20 cellular contexts compared by ENCODE assay signal in genomic region chr13:39106216-39106995, GRCh38.
DNase-seq lines count a peak whose midpoint lies in the region; ATAC-seq, FAIRE-seq and TF ChIP-seq lines count a peak whose summit lies in the region.
"Had no signal": no experiment of that assay in that cellular context is flagged by ENCODE, and none has a peak within 500 bp of the region (broad histone marks: within the 10 kb centered on the region; RNA-seq: fewer than 3 reads in every experiment).

No MANE protein-coding gene starts in this region.

- H3K27ac ChIP-seq in substantia nigra (ENCODE audit: low read depth, low read length, poor library complexity, severe bottlenecking): peak overlapping the region; percentile 48
- H3K27ac ChIP-seq: epithelial cell of prostate, pancreas, stomach had no signal

- FAIRE-seq in HTR-8/SVneo (lab: Jason Lieb, UNC): no peak
- FAIRE-seq in urothelium cell line (lab: Jason Lieb, UNC): no peak
- FAIRE-seq: pancreas had no signal

- DNase-seq in NCI-H2029 treated with DMSO at 0.1 percent for 48 hours (lab: John Stamatoyannopoulos, UW) (peak; percentile 2), NCI-H2029 (lab: John Stamatoyannopoulos, UW) (no peak), NCI-H2107 treated with DMSO at 0.1 percent for 48 hours (lab: John Stamatoyannopoulos, UW; ENCODE audit: unreplicated experiment) (peak; percentile 98), astrocyte of the spinal cord (ENCODE audit: low read depth, low spot score) (peak; percentile 0), substantia nigra (lab: John Stamatoyannopoulos, UW) (peak in 2 of 49 donors; percentile 32 to 82), HTR-8/SVneo (ENCODE audit: insufficient read length, low spot score) (no peak), urothelium cell line (ENCODE audit: low spot score) (no peak)
- DNase-seq: 8988T; activated CD4-positive, CD25-positive, alpha-beta regulatory T cell treated with anti-CD3 and anti-CD28 coated beads, Interleukin-2, amount 50 U/mL, for 72 hours; activated naive CD8-positive, alpha-beta T cell treated with anti-CD3 and anti-CD28 coated beads, Interleukin-2, amount 10 ng/mL, durations not matched to agents 7 days and 5 days; CD4-positive, alpha-beta memory T cell; central memory CD4-positive, alpha-beta T cell; islet precursor cell; midbrain; stomach; T-cell had no signal

- ATAC-seq in GM19023 (IDR thresholded peaks at IDR 0.05; ENCODE audit: unreplicated experiment): no peak
- ATAC-seq: pancreas, T-cell had no signal

- no peak for TF ChIP-seq CTCF in astrocyte of the spinal cord (IDR thresholded peaks at IDR 0.05; ENCODE audit: low read depth, low read length)

- in situ Hi-C loops in astrocyte of the spinal cord (cut with HindIII; ENCODE audit: low sequenced_read_pairs): no loop called here

- H3K4me3 ChIP-seq in astrocyte of the spinal cord (ENCODE audit: low read depth, low read length): no peak overlapping the region
- H3K4me3 ChIP-seq: HAP-1, pancreas, stomach had no signal

Comparison
In these comparisons a context has a peak if more than half of its experiments do, and no peak if none do; other contexts are left out.
1. DNase-seq: peak in NCI-H2029 treated with DMSO at 0.1 percent for 48 hours (single experiment), NCI-H2107 treated with DMSO at 0.1 percent for 48 hours (single experiment) and astrocyte of the spinal cord (single experiment); none in NCI-H2029 (single experiment), HTR-8/SVneo (single experiment) and urothelium cell line (single experiment).